Comparison of ENCODE assay signal across 8 cellular contexts in the genomic region with DNA sequence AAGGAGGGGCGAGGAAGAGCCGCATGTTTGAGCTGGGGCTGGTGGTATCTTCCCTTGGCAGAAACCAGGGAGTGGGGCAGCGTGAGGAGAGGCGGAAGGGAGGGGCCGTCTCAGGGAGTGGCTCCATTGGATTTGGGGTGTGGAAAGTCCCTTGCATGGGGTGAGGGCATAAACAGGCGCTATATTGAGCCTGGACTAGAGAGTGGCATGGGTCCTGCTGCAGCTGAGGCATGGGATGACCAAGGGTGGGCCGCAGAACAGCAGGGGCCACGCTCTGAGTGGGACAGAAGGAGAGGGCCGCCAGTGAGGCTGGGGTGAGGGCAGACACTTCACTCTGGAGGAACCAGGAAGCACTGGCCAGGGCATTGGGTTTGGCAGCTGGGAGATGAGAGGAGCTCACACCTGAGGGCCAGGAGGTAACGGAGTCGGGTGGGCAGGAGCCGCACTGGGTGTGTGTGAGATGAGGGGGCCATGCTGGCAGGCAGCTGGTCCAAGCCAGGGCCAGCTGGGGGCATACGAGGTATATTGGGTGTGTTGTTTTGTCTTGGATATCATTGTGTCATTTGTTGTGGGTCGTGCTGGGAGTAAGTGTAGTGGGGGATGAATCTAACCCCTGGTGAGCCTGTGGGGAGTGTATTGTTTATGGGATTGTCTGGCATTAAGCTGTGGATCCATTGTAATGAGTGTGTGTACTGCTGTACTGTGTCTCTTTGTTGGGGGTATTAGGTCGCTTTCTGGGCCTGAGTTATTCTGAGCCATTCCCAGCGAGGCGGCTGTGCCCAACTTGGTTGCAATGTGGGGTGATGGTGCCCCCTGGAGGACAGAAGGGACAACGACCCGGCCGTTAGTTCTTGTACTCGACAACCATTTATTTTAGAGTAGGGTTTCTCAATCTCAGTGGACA. TPM values are rescaled to one million over a fixed set of nuclear protein-coding genes. Genes with fewer than 3 reads are reported as not detected.
A peak's percentile ranks its signal among the peaks of the same experiment; 100 is the strongest.
DNase-seq lines count a peak whose midpoint lies in the region; TF ChIP-seq lines count a peak whose summit lies in the region.
"Not testable (repeated sequence)": the region's sequence is repeated elsewhere in the genome, so short reads cannot be mapped to it uniquely, and the experiment has no call there.

No MANE protein-coding gene starts in this region.

- not testable (repeated sequence) for H3K4me3 ChIP-seq in NB4 (ENCODE audit: low read depth, low read length); smooth muscle cell; uterus

- H3K79me2 ChIP-seq in smooth muscle cell (ENCODE audit: low read depth): not testable (repeated sequence)

- H3K4me2 ChIP-seq in smooth muscle cell: not testable (repeated sequence)

- 60% methylated on average over 21 of the region's 21 CpGs for WGBS in smooth muscle cell (ENCODE audit: low lambda C conversion rate)

- POLR2A ChIA-PET in RWPE1 (lab: Yijun Ruan, JAX; ENCODE audit: low non-redundant PET): interaction anchor here (0.6 kb wide), 1 partner anchor 1011 kb away, joined by 4 read pairs; no protein-coding TSS in a partner anchor

- TF ChIP-seq POLR2A in NB4 (IDR thresholded peaks at IDR 0.05; ENCODE audit: extremely low read depth, insufficient read length); uterus (IDR thresholded peaks at IDR 0.05): not testable (repeated sequence)

- not testable (repeated sequence) for H3F3A ChIP-seq in smooth muscle cell (ENCODE audit: low read depth)

- not testable (repeated sequence) for H3K36me3 ChIP-seq in smooth muscle cell (ENCODE audit: low read depth); uterus

- intact Hi-C loops in uterus (cut with DNase I; ENCODE audit: low total_unique reads): loop anchor here (5.0 kb wide), 1 partner anchor 42 kb away; no protein-coding TSS in a partner anchor

- not testable (repeated sequence) for H3K9me3 ChIP-seq in smooth muscle cell (replicated peaks; ENCODE audit: low read depth); uterus

- DNase-seq in GF-D8 (lab: John Stamatoyannopoulos, UW): peak; percentile 2
- DNase-seq in NB4 (ENCODE audit: low read depth): peak; percentile 73
- DNase-seq in RWPE1 (ENCODE audit: low spot score): peak; percentile 41
- peak; percentile 59 for DNase-seq in activated T-cell treated with anti-CD3 and anti-CD28 coated beads for 24 hours (ENCODE audit: low read depth)
- DNase-seq in dermis blood vessel endothelial cell: peak; percentile 78
- peak; percentile 27 for DNase-seq in smooth muscle cell (lab: John Stamatoyannopoulos, UW; ENCODE audit: unreplicated experiment)
- peak; percentile 83 to 84 for DNase-seq in uterus

- H3K9ac ChIP-seq in smooth muscle cell (ENCODE audit: low read depth): not testable (repeated sequence)

- TF ChIP-seq CTCF in NB4 (IDR thresholded peaks at IDR 0.05; ENCODE audit: low read depth, low read length) (peak; percentile 64), RWPE1 (conservative IDR thresholded peaks at IDR 0.05; ENCODE audit: low read depth) (peak; percentile 82), smooth muscle cell (IDR thresholded peaks at IDR 0.05; ENCODE audit: borderline replicate concordance, insufficient read depth, poor library complexity, severe bottlenecking) (peak; percentile 84), uterus (IDR thresholded peaks at IDR 0.05) (peak; percentile 83 to 93 (median 90))

- CTCF ChIA-PET in RWPE1 (lab: Yijun Ruan, JAX): interaction anchor here (0.7 kb wide), 1 partner anchor 192 kb away, joined by 3 read pairs; no protein-coding TSS in a partner anchor

- H2AFZ ChIP-seq in smooth muscle cell (ENCODE audit: low read depth): not testable (repeated sequence)

- H3K27ac ChIP-seq in RWPE1 (peak overlapping the region; percentile 69), layer of hippocampus (ENCODE audit: low read depth, low read length) (peak overlapping the region; percentile 71), uterus (peak overlapping the region; percentile 69 to 87)
- not testable (repeated sequence) for H3K27ac ChIP-seq in smooth muscle cell (ENCODE audit: low read depth)

- H3K4me1 ChIP-seq in smooth muscle cell (ENCODE audit: low read depth); uterus: not testable (repeated sequence)

- peaks cover 57% of the 10 kb centered on the region for H4K20me1 ChIP-seq in smooth muscle cell (ENCODE audit: low read depth)

- H3K27me3 ChIP-seq in layer of hippocampus (ENCODE audit: control insufficient read depth, insufficient read depth, low read length); smooth muscle cell (ENCODE audit: low read depth); uterus: not testable (repeated sequence)

RNA-seq across cellular contexts. Expression of a gene that starts 56.2 kb away (rescaled TPM):
- total RNA-seq in dermis blood vessel endothelial cell (34.9 and 104 TPM in 2 replicates), smooth muscle cell (18.1 and 34.0 TPM in 2 replicates), uterus (100 to 1,000 TPM in 1 of 4 donors, 10 to 100 TPM in 1, 1 to 10 TPM in 2; 2.6 to 119 (median 15.2) TPM)
- polyA plus RNA-seq in smooth muscle cell: 24.9 and 30.0 TPM in 2 replicates

Comparison
In these comparisons a context has a peak if more than half of its experiments do, and no peak if none do; other contexts are left out.
1. DNase-seq: peak in every context shown above with its lines; median percentile 84 in uterus; 78 in dermis blood vessel endothelial cell; 73 in NB4; 59 in activated T-cell treated with anti-CD3 and anti-CD28 coated beads for 24 hours; 41 in RWPE1; 27 in smooth muscle cell; 2 in GF-D8.